Comparison of ENCODE assay signal across 15 cellular contexts in the genomic region with DNA sequence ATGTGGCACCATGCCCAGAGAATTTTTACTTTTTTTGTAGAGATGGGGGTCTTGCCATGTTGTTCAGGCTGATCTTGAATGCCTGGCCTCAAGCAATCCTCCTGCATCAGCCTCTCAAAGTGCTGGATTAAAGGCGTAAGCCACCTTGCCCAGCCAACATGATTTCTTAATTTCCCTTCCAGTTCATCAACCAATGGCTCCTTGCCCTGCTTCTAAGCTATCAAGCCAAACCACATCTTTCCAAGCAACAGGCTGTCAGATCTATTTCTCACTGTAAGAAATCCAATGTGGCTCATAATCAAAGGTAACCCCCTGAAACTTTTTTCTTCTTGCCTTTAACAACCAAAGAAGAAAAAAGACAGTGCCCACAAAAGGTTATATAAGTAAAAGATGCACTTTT.
DNase-seq lines count a peak whose midpoint lies in the region; ATAC-seq and TF ChIP-seq lines count a peak whose summit lies in the region.
"Had no signal": no experiment of that assay in that cellular context is flagged by ENCODE, and none has a peak within 500 bp of the region (broad histone marks: within the 10 kb centered on the region; RNA-seq: fewer than 3 reads in every experiment).

No MANE protein-coding gene starts in this region.

- H3K27me3 ChIP-seq in adrenal gland, result no peaks in the 10 kb centered on the region
- no peaks in the 10 kb centered on the region for H3K27me3 ChIP-seq in right lobe of liver
- H3K27me3 ChIP-seq in suprapubic skin, result no peaks in the 10 kb centered on the region

- H3K4me3 ChIP-seq in adrenal gland (no peak overlapping the region), right lobe of liver (no peak overlapping the region), suprapubic skin (no peak overlapping the region)

- no peak for TF ChIP-seq CTCF in adrenal gland (IDR thresholded peaks at IDR 0.05)
- TF ChIP-seq CTCF in right lobe of liver (IDR thresholded peaks at IDR 0.05), result no peak
- no peak for TF ChIP-seq CTCF in suprapubic skin (IDR thresholded peaks at IDR 0.05)

- H3K27ac Mint-ChIP-seq in stimulated activated naive CD8-positive, alpha-beta T cell treated with anti-CD3 and anti-CD28 coated beads, Interleukin-15, amount 100 ng/mL, for 72 hours, result no peak overlapping the region
- H3K27ac Mint-ChIP-seq: B cell; CD4-positive, alpha-beta T cell had no signal

- no peaks in the 10 kb centered on the region for H3K36me3 ChIP-seq in adrenal gland (replicated peaks in 1 of 2)
- no peaks in the 10 kb centered on the region for H3K36me3 ChIP-seq in right lobe of liver
- no peaks in the 10 kb centered on the region for H3K36me3 ChIP-seq in suprapubic skin

- no peak overlapping the region for H3K4me3 Mint-ChIP-seq in stimulated activated naive CD8-positive, alpha-beta T cell treated with anti-CD3 and anti-CD28 coated beads, Interleukin-15, amount 100 ng/mL, for 72 hours
- H3K4me3 Mint-ChIP-seq: B cell; CD4-positive, alpha-beta T cell had no signal

- TF ChIP-seq EP300 in suprapubic skin (IDR thresholded peaks at IDR 0.05), result no peak

- no peaks in the 10 kb centered on the region for H3K9me3 Mint-ChIP-seq in stimulated activated naive CD8-positive, alpha-beta T cell treated with anti-CD3 and anti-CD28 coated beads, Interleukin-15, amount 100 ng/mL, for 72 hours
- H3K9me3 Mint-ChIP-seq: CD4-positive, alpha-beta T cell had no signal

- H3K27me3 Mint-ChIP-seq in stimulated activated naive CD8-positive, alpha-beta T cell treated with anti-CD3 and anti-CD28 coated beads, Interleukin-15, amount 100 ng/mL, for 72 hours, result no peaks in the 10 kb centered on the region
- H3K27me3 Mint-ChIP-seq: B cell; CD4-positive, alpha-beta T cell had no signal

- no peak for TF ChIP-seq POLR2A in adrenal gland (IDR thresholded peaks at IDR 0.05)
- no peak for TF ChIP-seq POLR2A in right lobe of liver (IDR thresholded peaks at IDR 0.05)
- no peak for TF ChIP-seq POLR2A in suprapubic skin (IDR thresholded peaks at IDR 0.05)

- H3K27ac ChIP-seq in adrenal gland, result peak overlapping the region in 4 of 5 donors; percentile 35 to 76 (median 61)
- peak overlapping the region in 2 of 3 donors; percentile 59 to 78 for H3K27ac ChIP-seq in right lobe of liver
- H3K27ac ChIP-seq in suprapubic skin, result peak overlapping the region; percentile 42
- H3K27ac ChIP-seq in caudate nucleus (ENCODE audit: low read depth, low read length), result no peak overlapping the region
- H3K27ac ChIP-seq: KMS-11 had no signal

- no peaks in the 10 kb centered on the region for H3K9me3 ChIP-seq in adrenal gland (replicated peaks in 1 of 3)
- no peaks in the 10 kb centered on the region for H3K9me3 ChIP-seq in right lobe of liver
- H3K9me3 ChIP-seq in suprapubic skin, result no peaks in the 10 kb centered on the region

- H3K4me1 ChIP-seq in adrenal gland (replicated peaks in 1 of 2), result peaks cover 36 to 50% of the 10 kb centered on the region in 2 donors
- H3K4me1 ChIP-seq in right lobe of liver, result peaks cover 0 to 52% (median 13%) of the 10 kb centered on the region in 4 donors
- H3K4me1 ChIP-seq in suprapubic skin, result peaks cover 25% of the 10 kb centered on the region

- intact Hi-C loops in adrenal gland (cut with DNase I), result no loop called here
- intact Hi-C loops in right lobe of liver (cut with DNase I), result no loop called here

- WGBS in adrenal gland, 4 donors, result 74 to 100% (median 89%) methylated on average over 1 of the region's 1 CpG
- 50% methylated on average over 1 of the region's 1 CpG for WGBS in right lobe of liver (ENCODE audit: insufficient coverage, low coverage, low lambda C conversion rate, missing lambda C conversion rate)
- whole genome bisulfite sequencing in suprapubic skin, result 41% methylated on average over 1 of the region's 1 CpG

- peak in 3 of 4 donors; percentile 39 to 64 (median 43) for ATAC-seq in right lobe of liver
- ATAC-seq in stimulated activated naive CD8-positive, alpha-beta T cell treated with anti-CD3 and anti-CD28 coated beads, Interleukin-15, amount 100 ng/mL, for 72 hours, result no peak
- ATAC-seq: PC-3 had no signal

- H3K4me1 Mint-ChIP-seq in stimulated activated naive CD8-positive, alpha-beta T cell treated with anti-CD3 and anti-CD28 coated beads, Interleukin-15, amount 100 ng/mL, for 72 hours, result peaks cover 9% of the 10 kb centered on the region

- DNase-seq in adrenal gland, result no peak
- DNase-seq in fibroblast of gingiva (ENCODE audit: low read depth), result peak; percentile 33
- no peak for DNase-seq in right lobe of liver
- DNase-seq in suprapubic skin (ENCODE audit: low spot score in 2 of 2), result no peak
- DNase-seq in stimulated activated naive CD8-positive, alpha-beta T cell treated with anti-CD3 and anti-CD28 coated beads, Interleukin-15, amount 100 ng/mL, for 72 hours, result no peak
- DNase-seq in caudate nucleus (lab: John Stamatoyannopoulos, UW), result no peak
- no peak for DNase-seq in ACHN
- DNase-seq: CD4-positive, alpha-beta T cell; NCI-H1436; NCI-H2029 treated with DMSO at 0.1 percent for 48 hours; NCI-H510A treated with DMSO at 0.1 percent for 48 hours; NCI-H82; PC-3 had no signal

- in situ Hi-C loops in ACHN (cut with HindIII; ENCODE audit: low pct_ligation_motif_present, low pct_unique_long_range_greater_than_20kb, low sequenced_read_pairs), result no loop called here
